Comparison of ENCODE assay signal across 8 cellular contexts in the genomic region with DNA sequence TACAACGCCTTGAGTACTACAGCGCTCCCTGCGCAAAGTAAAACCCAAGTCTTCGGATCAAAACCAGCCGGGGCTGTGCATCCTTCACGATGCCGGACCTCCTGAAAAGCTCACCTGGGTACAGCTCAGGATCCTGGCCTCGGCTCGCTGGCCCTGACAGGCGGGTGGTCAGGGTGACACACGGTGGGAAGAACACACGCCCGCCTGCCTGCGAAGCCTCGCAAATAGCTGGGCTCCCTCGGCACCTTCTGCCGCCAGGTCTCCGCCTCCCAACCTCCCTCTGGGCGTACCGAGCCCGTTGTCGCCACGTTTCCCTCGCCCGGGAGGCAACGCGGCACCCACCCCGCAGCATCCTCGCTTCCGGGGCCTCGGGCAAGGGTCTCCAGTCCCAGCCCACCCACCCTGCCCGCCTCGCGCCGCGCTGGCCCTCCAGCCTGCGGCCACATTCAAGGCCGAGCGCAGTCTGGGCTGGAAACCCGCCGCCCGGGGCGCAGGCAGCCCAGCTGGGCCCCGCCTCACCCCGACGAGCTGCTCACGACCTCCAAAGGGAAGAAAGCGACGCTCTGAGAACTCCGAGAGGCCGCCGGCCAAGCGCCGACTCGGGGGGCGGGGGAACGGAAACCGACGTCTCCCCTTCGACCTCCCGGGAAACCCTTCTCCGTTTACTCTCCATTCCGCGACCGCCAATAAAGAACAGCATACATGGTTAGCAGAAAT. TPM values are rescaled to one million over a fixed set of nuclear protein-coding genes. Genes with fewer than 3 reads are reported as not detected.
DNase-seq lines count a peak whose midpoint lies in the region; TF ChIP-seq lines count a peak whose summit lies in the region.

No MANE protein-coding gene starts in this region.

- TF ChIP-seq CTCF in DOHH2 (IDR thresholded peaks at IDR 0.05; ENCODE audit: low read depth, low read length, poor library complexity, severe bottlenecking) (no peak), Loucy (conservative IDR thresholded peaks at IDR 0.05; ENCODE audit: low read length) (no peak), VCaP (conservative IDR thresholded peaks at IDR 0.05) (no peak; the same call in 1 of the 2 replicates), brain (conservative IDR thresholded peaks at IDR 0.05) (no peak)

- peak overlapping the region; percentile 98 for H3K4me2 ChIP-seq in DOHH2 (ENCODE audit: low read length)
- peak overlapping the region; percentile 90 for H3K4me2 ChIP-seq in GM23248 (ENCODE audit: unreplicated experiment)
- H3K4me2 ChIP-seq in Loucy (ENCODE audit: low read depth, low read length, poor library complexity, severe bottlenecking): peak overlapping the region; percentile 86

- peak overlapping the region; percentile 95 for H3K27ac ChIP-seq in DOHH2 (ENCODE audit: low read depth, low read length)
- peak overlapping the region; percentile 88 for H3K27ac ChIP-seq in GM23248
- H3K27ac ChIP-seq in VCaP: peak overlapping the region; percentile 94
- no peak overlapping the region for H3K27ac ChIP-seq in iPS-18a (ENCODE audit: low read length)
- peak overlapping the region; percentile 98 for H3K27ac ChIP-seq in skeletal muscle tissue (ENCODE audit: low read depth, low read length)

- H3K9me2 ChIP-seq in DOHH2 (replicated peaks; ENCODE audit: control insufficient read depth, low read length) (no peaks in the 10 kb centered on the region), GM23248 (ENCODE audit: insufficient read depth) (no peaks in the 10 kb centered on the region), Loucy (replicated peaks; ENCODE audit: low read depth, low read length) (no peaks in the 10 kb centered on the region)

- H3K27me3 Mint-ChIP-seq in brain: peaks cover 12% of the 10 kb centered on the region

- 1 to 2% methylated on average over 48 to 59 of the region's 65 CpGs for WGBS in GM23248 (ENCODE audit: low coverage in 1 of 2, low lambda C conversion rate in 2 of 2, missing lambda C conversion rate in 2 of 2), 2 experiments

- in situ Hi-C loops in GM23248 (cut with MboI): no loop called here

- H3K36me3 ChIP-seq in DOHH2 (ENCODE audit: control insufficient read depth, low read length): peaks cover 33% of the 10 kb centered on the region
- no peaks in the 10 kb centered on the region for H3K36me3 ChIP-seq in GM23248 (ENCODE audit: low read depth)
- no peaks in the 10 kb centered on the region for H3K36me3 ChIP-seq in Loucy (ENCODE audit: insufficient read depth, low read length)
- no peaks in the 10 kb centered on the region for H3K36me3 ChIP-seq in iPS-18a (ENCODE audit: control insufficient read depth, low read depth, low read length)
- H3K36me3 ChIP-seq in skeletal muscle tissue (ENCODE audit: control insufficient read depth in 3 of 3, insufficient read depth in 3 of 3, low read length in 3 of 3): no peaks in the 10 kb centered on the region

- H3K36me3 Mint-ChIP-seq in brain: peaks cover 14% of the 10 kb centered on the region

- H3K4me3 Mint-ChIP-seq in brain: peak overlapping the region; percentile 96 to 99 (median 97)

- H3K4me1 Mint-ChIP-seq in brain: peaks cover 71% of the 10 kb centered on the region

- peak overlapping the region; percentile 98 for H2AFZ ChIP-seq in GM23248
- H2AFZ ChIP-seq in Loucy (ENCODE audit: low read length): peak overlapping the region; percentile 96

- H3F3A ChIP-seq in DOHH2 (ENCODE audit: control insufficient read depth, insufficient read depth): peaks cover 16% of the 10 kb centered on the region
- H3F3A ChIP-seq in GM23248 (ENCODE audit: insufficient read depth): peaks cover 18% of the 10 kb centered on the region
- peaks cover 3% of the 10 kb centered on the region for H3F3A ChIP-seq in Loucy (ENCODE audit: low read depth)

- peak overlapping the region; percentile 94 to 100 (median 99) for H3K27ac Mint-ChIP-seq in brain

- no peaks in the 10 kb centered on the region for H3K27me3 ChIP-seq in DOHH2 (ENCODE audit: control insufficient read depth, low read length)
- H3K27me3 ChIP-seq in GM23248 (replicated peaks; ENCODE audit: insufficient read depth): no peaks in the 10 kb centered on the region
- H3K27me3 ChIP-seq in Loucy (ENCODE audit: insufficient read depth, low read length, poor library complexity, severe bottlenecking): no peaks in the 10 kb centered on the region
- H3K27me3 ChIP-seq in iPS-18a (ENCODE audit: control insufficient read depth, insufficient read depth, low read length): peaks cover 36% of the 10 kb centered on the region
- H3K27me3 ChIP-seq in skeletal muscle tissue (ENCODE audit: control insufficient read depth in 3 of 3, insufficient read depth in 3 of 3, low read length in 3 of 3): no peaks in the 10 kb centered on the region

- peaks cover 0 to 3% (median 0%) of the 10 kb centered on the region in 5 experiments for H3K9me3 Mint-ChIP-seq in brain

- peak overlapping the region; percentile 98 for H3K4me3 ChIP-seq in DOHH2 (ENCODE audit: low read length)
- H3K4me3 ChIP-seq in GM23248: peak overlapping the region; percentile 85
- peak overlapping the region; percentile 96 for H3K4me3 ChIP-seq in Loucy (ENCODE audit: low read length, poor library complexity, severe bottlenecking)
- peak overlapping the region; percentile 78 for H3K4me3 ChIP-seq in iPS-18a (ENCODE audit: low read length)
- peak overlapping the region; percentile 91 to 93 (median 92) for H3K4me3 ChIP-seq in skeletal muscle tissue (ENCODE audit: low read length in 3 of 3)

- DNase-seq in GM23248 (peak; percentile 83), HuH-7.5 (ENCODE audit: low spot score) (no peak)

- peaks cover 50% of the 10 kb centered on the region for H3K79me2 ChIP-seq in DOHH2 (ENCODE audit: control insufficient read depth, low read length)
- peaks cover 22% of the 10 kb centered on the region; the same call in 1 of the 2 replicates for H3K79me2 ChIP-seq in GM23248 (ENCODE audit: insufficient read depth)
- H3K79me2 ChIP-seq in Loucy (ENCODE audit: insufficient read depth, low read length): peaks cover 45% of the 10 kb centered on the region

- H3K9ac ChIP-seq in GM23248 (peak overlapping the region; percentile 88), Loucy (ENCODE audit: low read depth, low read length, poor library complexity, severe bottlenecking) (peak overlapping the region; percentile 83), iPS-18a (ENCODE audit: low read length) (peak overlapping the region; percentile 50), skeletal muscle tissue (ENCODE audit: low read depth in 1 of 3, low read length in 3 of 3) (peak overlapping the region; percentile 89 to 90 (median 89))

- no peaks in the 10 kb centered on the region for H4K20me1 ChIP-seq in DOHH2 (ENCODE audit: control insufficient read depth, insufficient read depth, low read depth, low read length)
- H4K20me1 ChIP-seq in GM23248 (ENCODE audit: insufficient read depth): no peaks in the 10 kb centered on the region
- H4K20me1 ChIP-seq in Loucy (ENCODE audit: insufficient read depth, low read length, poor library complexity, severe bottlenecking): peaks cover 25% of the 10 kb centered on the region

- H3K4me1 ChIP-seq in DOHH2 (ENCODE audit: control insufficient read depth, low read length) (peaks cover 54% of the 10 kb centered on the region), GM23248 (ENCODE audit: insufficient read depth) (peaks cover 10% of the 10 kb centered on the region), Loucy (ENCODE audit: insufficient read depth, low read length, poor library complexity, severe bottlenecking) (peaks cover 45% of the 10 kb centered on the region), iPS-18a (ENCODE audit: control insufficient read depth, low read depth, low read length) (peaks cover 10% of the 10 kb centered on the region), skeletal muscle tissue (ENCODE audit: control insufficient read depth in 3 of 3, insufficient read depth in 3 of 3, low read length in 3 of 3) (peaks cover 9 to 23% (median 20%) of the 10 kb centered on the region in 3 donors)

- H3K9me3 ChIP-seq in DOHH2 (ENCODE audit: control insufficient read depth, insufficient read depth, low read length) (no peaks in the 10 kb centered on the region), GM23248 (ENCODE audit: low read depth) (no peaks in the 10 kb centered on the region), Loucy (ENCODE audit: insufficient read depth, low read depth, low read length) (no peaks in the 10 kb centered on the region), iPS-18a (ENCODE audit: control insufficient read depth, low read depth, low read length) (no peaks in the 10 kb centered on the region), skeletal muscle tissue (ENCODE audit: control insufficient read depth in 3 of 3, low read length in 3 of 3) (no peaks in the 10 kb centered on the region)

RNA-seq across cellular contexts. Expression of gene PPM1K, which starts 0.5 kb away (rescaled TPM):
- total RNA-seq in GM23248 (2014; rRNA removed; shearing (Covaris generic)): 4.6 and 8.2 TPM in 2 replicates
- polyA plus RNA-seq in GM23248 (2016; fragmentation: Nextera tagmentation; extraction: Ambion mirVana) (4.3 and 5.5 TPM in 2 replicates), brain (ENCODE audit: insufficient read depth, low read depth, low replicate concordance) (10.5 TPM)
- 22.4 TPM for total RNA-seq in skeletal muscle tissue
